ENCODE assay signal across 9 cellular contexts in the genomic region with DNA sequence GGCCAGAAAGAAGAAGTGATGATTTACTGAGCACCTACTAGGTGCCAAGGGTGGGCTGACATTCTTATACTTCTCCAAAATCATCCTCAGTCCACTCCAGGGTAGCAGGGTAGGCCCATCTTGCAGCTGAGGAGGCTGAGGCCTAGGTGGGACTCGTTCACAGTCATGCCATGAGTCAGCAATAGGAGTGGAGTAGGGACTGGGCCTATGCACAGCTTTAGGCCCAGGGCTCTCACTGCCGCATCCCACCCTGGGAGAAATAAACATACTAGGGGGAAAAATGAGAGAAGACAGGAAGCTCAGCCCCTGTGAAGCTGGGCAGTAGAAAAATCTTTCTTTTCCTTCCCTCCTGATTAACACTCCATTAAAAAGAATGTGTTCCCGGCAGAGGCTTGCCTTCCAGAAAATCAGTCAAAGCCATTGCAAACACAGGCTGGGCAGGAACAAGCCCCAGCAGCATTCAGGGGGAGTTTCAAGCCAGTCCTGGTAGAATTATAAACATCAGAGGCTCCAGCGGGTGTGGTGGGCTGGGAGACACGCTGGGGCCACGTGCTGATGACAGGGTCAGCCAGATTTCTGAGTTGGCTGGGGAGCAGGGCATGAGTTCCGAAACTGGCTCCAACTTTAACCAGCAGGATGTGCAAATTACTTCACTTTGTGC. TPM values are rescaled to one million over a fixed set of nuclear protein-coding genes. Genes with fewer than 3 reads are reported as not detected.
DNase-seq lines count a peak whose midpoint lies in the region; ATAC-seq and TF ChIP-seq lines count a peak whose summit lies in the region.
"Had no signal": no experiment of that assay in that cellular context is flagged by ENCODE, and none has a peak within 500 bp of the region (broad histone marks: within the 10 kb centered on the region; RNA-seq: fewer than 3 reads in every experiment).

No MANE protein-coding gene starts in this region.

- peaks cover 0 to 7% (median 5%) of the 10 kb centered on the region in 3 experiments for H3K27me3 ChIP-seq in neuronal stem cell (ENCODE audit: control insufficient read depth in 3 of 3, insufficient read depth in 3 of 3, low read depth in 1 of 3, low read length in 3 of 3)

- H3K4me3 ChIP-seq in AG04449 (ENCODE audit: low read depth, low read length) (peak overlapping the region; percentile 53), neuronal stem cell (ENCODE audit: low read length in 2 of 2) (no peak overlapping the region)

- no peak overlapping the region for H4K91ac ChIP-seq in neuronal stem cell (ENCODE audit: low read depth, low read length, poor library complexity)

- POLR2A ChIA-PET in AG04449 (lab: Yijun Ruan, JAX): interaction anchor here (0.7 kb wide), 1 partner anchor 240 kb away, joined by 3 read pairs; no protein-coding TSS in a partner anchor

- H3K4me1 ChIP-seq in neuronal stem cell (ENCODE audit: control insufficient read depth in 2 of 2, insufficient read depth in 1 of 2, low read depth in 1 of 2, low read length in 2 of 2): peaks cover 0 to 20% of the 10 kb centered on the region in 2 donors

- H3K4me2 ChIP-seq in neuronal stem cell (ENCODE audit: insufficient read depth, low read length, poor library complexity, severe bottlenecking): no peak overlapping the region

- H2BK15ac ChIP-seq in neuronal stem cell (ENCODE audit: low read length): peak overlapping the region; percentile 55

- no peak overlapping the region for H2BK5ac ChIP-seq in neuronal stem cell (ENCODE audit: low read length)

- H3K9ac ChIP-seq in neuronal stem cell (ENCODE audit: low read depth, low read length, poor library complexity): no peak overlapping the region

- no peak overlapping the region for H4K8ac ChIP-seq in neuronal stem cell (ENCODE audit: low read depth, low read length)

- TF ChIP-seq CTCF in AG04449 (IDR thresholded peaks at IDR 0.05; ENCODE audit: insufficient read depth, low read length, missing control alignments): no peak

- CTCF ChIA-PET in AG04449 (lab: Yijun Ruan, JAX): no interaction called here

- no peak overlapping the region for H2AFZ ChIP-seq in neuronal stem cell (ENCODE audit: low read length)

- H2BK120ac ChIP-seq in neuronal stem cell (ENCODE audit: low read depth, low read length): no peak overlapping the region

- no peak overlapping the region for H3K23ac ChIP-seq in neuronal stem cell (ENCODE audit: low read depth, low read length, poor library complexity)

- no peaks in the 10 kb centered on the region for H3K36me3 ChIP-seq in neuronal stem cell (replicated peaks in 1 of 2; ENCODE audit: control insufficient read depth in 2 of 2, insufficient read depth in 2 of 2, low read length in 2 of 2)

- no peak for DNase-seq in AG04449 (ENCODE audit: low read depth, low spot score)
- peak; percentile 23 for DNase-seq in RPMI7951 (ENCODE audit: low read depth)
- peak; percentile 36 for DNase-seq in fibroblast of the conjunctiva (ENCODE audit: low read depth)
- no peak for DNase-seq in neuronal stem cell (ENCODE audit: low spot score)
- DNase-seq in stimulated activated naive CD4-positive, alpha-beta T cell treated with Interleukin-2 at 50 U/mL for 16 hours (lab: John Stamatoyannopoulos, UW): no peak
- DNase-seq in NCI-H2029 (lab: John Stamatoyannopoulos, UW): no peak

- no peak overlapping the region for H3K14ac ChIP-seq in neuronal stem cell (ENCODE audit: low read length)

- H3K18ac ChIP-seq in neuronal stem cell (ENCODE audit: low read length): peak overlapping the region; percentile 84

- ATAC-seq in GM21529 (IDR thresholded peaks at IDR 0.05; ENCODE audit: unreplicated experiment): no peak
- no peak for ATAC-seq in GM21423 (IDR thresholded peaks at IDR 0.05; ENCODE audit: unreplicated experiment)

- H3K4ac ChIP-seq in neuronal stem cell (ENCODE audit: low read length): no peak overlapping the region

- H2AK5ac ChIP-seq in neuronal stem cell (ENCODE audit: low read depth, low read length): no peak overlapping the region

- WGBS in neuronal stem cell (ENCODE audit: extremely low coverage in 2 of 2, insufficient read length in 2 of 2, insufficient replicate concordance in 1 of 2), 2 donors: no CpG with 5 or more reads among the region's 7 CpGs

- H3K79me1 ChIP-seq in neuronal stem cell (ENCODE audit: low read depth, low read length): no peaks in the 10 kb centered on the region

- no peaks in the 10 kb centered on the region for H3K9me3 ChIP-seq in neuronal stem cell (replicated peaks in 1 of 2; ENCODE audit: control insufficient read depth in 2 of 2, insufficient read depth in 1 of 2, low read depth in 1 of 2, low read length in 2 of 2)

- peak overlapping the region; percentile 95 for H2BK12ac ChIP-seq in neuronal stem cell (ENCODE audit: low read length)

- H3K27ac ChIP-seq in neuronal stem cell (replicated peaks; ENCODE audit: low read length): no peak overlapping the region

RNA-seq across cellular contexts. Expression of gene HSPB8, which starts 1.8 kb away (rescaled TPM):
- total RNA-seq in RPMI7951 (2014; rRNA removed; shearing (Covaris generic)): 2.5 and 2.9 TPM in 2 replicates
- 0.17 TPM for polyA plus RNA-seq in neuronal stem cell (2013, experiment 1 of 2)
- 0.18 TPM for polyA plus RNA-seq in neuronal stem cell (2013, experiment 2 of 2)
- polyA plus RNA-seq: CD14-positive monocyte had no signal

Comparison
In these comparisons a context has a peak if more than half of its experiments do, and no peak if none do; other contexts are left out.
1. DNase-seq: peak in RPMI7951 (single experiment) and fibroblast of the conjunctiva (single experiment); none in AG04449 (single experiment), neuronal stem cell (single experiment), stimulated activated naive CD4-positive, alpha-beta T cell treated with Interleukin-2 at 50 U/mL for 16 hours (single experiment) and NCI-H2029 (single experiment).